ENCODE assay signal across 9 cellular contexts in genomic region chr11:134045799-134046635, GRCh38.
DNase-seq lines count a peak whose midpoint lies in the region; ATAC-seq, FAIRE-seq and TF ChIP-seq lines count a peak whose summit lies in the region.
"Had no signal": no experiment of that assay in that cellular context is flagged by ENCODE, and none has a peak within 500 bp of the region (broad histone marks: within the 10 kb centered on the region; RNA-seq: fewer than 3 reads in every experiment).

No MANE protein-coding gene starts in this region.

- no peak for ATAC-seq in GM21423 (IDR thresholded peaks at IDR 0.05; ENCODE audit: unreplicated experiment)
- no peak for ATAC-seq in GM18520 (IDR thresholded peaks at IDR 0.05; ENCODE audit: unreplicated experiment)

- no peaks in the 10 kb centered on the region for H3K27me3 ChIP-seq in WERI-Rb-1 (ENCODE audit: insufficient read depth, low read depth, severe bottlenecking)

- in situ Hi-C loops in KBM-7 (cut with MboI; ENCODE audit: low pct_unique_long_range_greater_than_20kb, low sequenced_read_pairs) = no loop called here

- H3K36me3 ChIP-seq in WERI-Rb-1 = no peaks in the 10 kb centered on the region

- DNase-seq in AG09309 (ENCODE audit: low read depth) (no peak), KBM-7 (peak; percentile 49), WERI-Rb-1 (peak; percentile 85), iPS-NIHi7 (ENCODE audit: extremely low spot score) (peak; percentile 39), HTR-8/SVneo (ENCODE audit: insufficient read length, low spot score) (no peak), NOMO-1 (lab: John Stamatoyannopoulos, UW; ENCODE audit: unreplicated experiment in 2 of 2) (no peak)
- DNase-seq: activated B cell treated with CpG ODN at 0.5 μM for 24 hours had no signal

- peak; percentile 56 for TF ChIP-seq CTCF in AG09309 (IDR thresholded peaks at IDR 0.05; ENCODE audit: control insufficient read depth, insufficient read depth, low read depth, low read length, missing control alignments)
- peak; percentile 95 for TF ChIP-seq CTCF in WERI-Rb-1 (IDR thresholded peaks at IDR 0.05; ENCODE audit: low read depth, low read length)

- no peaks in the 10 kb centered on the region for H3K9me3 ChIP-seq in WERI-Rb-1 (ENCODE audit: severe bottlenecking)

- no peak for FAIRE-seq in HTR-8/SVneo (lab: Jason Lieb, UNC)

- no peak overlapping the region for H3K27ac ChIP-seq in WERI-Rb-1

- H3K4me3 ChIP-seq in AG09309 (ENCODE audit: control insufficient read depth, low read depth, low read length) (no peak overlapping the region), WERI-Rb-1 (ENCODE audit: low read depth, low read length) (no peak overlapping the region)

Comparison
In these comparisons a context has a peak if more than half of its experiments do, and no peak if none do; other contexts are left out.
1. DNase-seq: peak in KBM-7 (single experiment), WERI-Rb-1 (single experiment) and iPS-NIHi7 (single experiment); none in AG09309 (single experiment), HTR-8/SVneo (single experiment) and NOMO-1 (0 of 2).